In the genomic region with DNA sequence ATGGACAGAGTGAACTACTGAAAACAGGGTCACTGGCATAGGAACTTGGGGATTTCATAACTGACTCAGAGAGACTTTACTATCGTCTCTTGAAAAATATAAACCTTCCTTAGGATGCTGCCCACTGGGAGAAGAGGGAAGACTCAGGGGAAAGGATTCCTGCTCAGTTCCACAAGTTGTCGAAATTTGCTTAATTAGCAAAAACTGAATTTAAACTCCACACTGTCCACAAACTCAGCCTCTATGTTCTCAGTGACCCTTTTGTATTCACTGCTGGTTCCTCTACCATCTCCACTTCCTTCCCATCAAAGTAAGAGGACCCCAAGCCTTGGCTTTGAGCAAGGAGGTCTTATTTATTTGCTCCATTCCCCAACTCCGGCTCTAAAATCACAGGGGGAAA, we compare ENCODE assay signal across 15 cellular contexts.
"Had no signal": no experiment of that assay in that cellular context is flagged by ENCODE, and none has a peak within 500 bp of the region (broad histone marks: within the 10 kb centered on the region; RNA-seq: fewer than 3 reads in every experiment).

No MANE protein-coding gene starts in this region.

- H3K4me1 ChIP-seq: sigmoid colon had no signal

- DNase-seq: activated CD8-positive, alpha-beta memory T cell treated with anti-CD3 and anti-CD28 coated beads, Interleukin-2, amount 50 U/mL, for 4 hours; activated effector memory CD4-positive, alpha-beta T cell treated with anti-CD3 and anti-CD28 coated beads, Interleukin-2, amount 50 U/mL, for 16 hours; activated T-cell treated with anti-CD3 and anti-CD28 coated beads, Interleukin-2, amount 50 U/mL, for 72 hours; dermis blood vessel endothelial cell; effector memory CD4-positive, alpha-beta T cell; foreskin fibroblast; mesendoderm; naive thymus-derived CD4-positive, alpha-beta T cell; sigmoid colon; stimulated activated CD4-positive, alpha-beta T cell treated with anti-CD3 and anti-CD28 coated beads, Interleukin-4, amount 100 ng/mL, for 4 hours; stimulated activated naive B cell treated with anti-CD40 and anti-IgM and Interleukin-4, amounts not matched to agents 10 μg/mL and 1 μg/mL and 100 μg/mL, for 72 hours had no signal

- ATAC-seq: activated T-cell treated with anti-CD3 and anti-CD28 coated beads, Interleukin-2, amount 50 U/mL, for 72 hours; naive thymus-derived CD4-positive, alpha-beta T cell; stimulated activated naive B cell treated with anti-CD40 and anti-IgM and Interleukin-4, amounts not matched to agents 10 μg/mL and 1 μg/mL and 100 μg/mL, for 72 hours had no signal

- H3K9me3 Mint-ChIP-seq: activated naive CD4-positive, alpha-beta T cell treated with anti-CD3 and anti-CD28 coated beads, Interleukin-2, amount 50 U/mL, for 24 hours; activated T-cell treated with anti-CD3 and anti-CD28 coated beads, Interleukin-2, amount 50 U/mL, for 72 hours; naive thymus-derived CD4-positive, alpha-beta T cell; stimulated activated naive B cell treated with anti-CD40 and anti-IgM and Interleukin-4, amounts not matched to agents 10 μg/mL and 1 μg/mL and 100 μg/mL, for 72 hours; T-helper 1 cell treated with Interleukin-12 subunit alpha and Interleukin-12 subunit beta and Interleukin-4 antibody, amounts not matched to agents 30 μg/mL and 1 μg/mL, for 36 hours had no signal

- H3K27ac Mint-ChIP-seq: activated naive CD4-positive, alpha-beta T cell treated with anti-CD3 and anti-CD28 coated beads, Interleukin-2, amount 50 U/mL, for 24 hours; activated T-cell treated with anti-CD3 and anti-CD28 coated beads, Interleukin-2, amount 50 U/mL, for 72 hours; stimulated activated naive B cell treated with anti-CD40 and anti-IgM and Interleukin-4, amounts not matched to agents 10 μg/mL and 1 μg/mL and 100 μg/mL, for 72 hours; T-helper 1 cell treated with Interleukin-12 subunit alpha and Interleukin-12 subunit beta and Interleukin-4 antibody, amounts not matched to agents 30 μg/mL and 1 μg/mL, for 36 hours had no signal

- H3K27me3 Mint-ChIP-seq: activated naive CD4-positive, alpha-beta T cell treated with anti-CD3 and anti-CD28 coated beads, Interleukin-2, amount 50 U/mL, for 24 hours; naive thymus-derived CD4-positive, alpha-beta T cell; stimulated activated naive B cell treated with anti-CD40 and anti-IgM and Interleukin-4, amounts not matched to agents 10 μg/mL and 1 μg/mL and 100 μg/mL, for 72 hours had no signal

- H3K27me3 ChIP-seq: pancreas, sigmoid colon, thyroid gland had no signal

- H3K9me3 ChIP-seq: pancreas, sigmoid colon, thyroid gland had no signal

- H3K4me3 ChIP-seq: pancreas, sigmoid colon, thyroid gland had no signal

- H3K27ac ChIP-seq: pancreas had no signal

- H3K4me3 Mint-ChIP-seq: activated naive CD4-positive, alpha-beta T cell treated with anti-CD3 and anti-CD28 coated beads, Interleukin-2, amount 50 U/mL, for 24 hours; activated T-cell treated with anti-CD3 and anti-CD28 coated beads, Interleukin-2, amount 50 U/mL, for 72 hours; naive thymus-derived CD4-positive, alpha-beta T cell; stimulated activated naive B cell treated with anti-CD40 and anti-IgM and Interleukin-4, amounts not matched to agents 10 μg/mL and 1 μg/mL and 100 μg/mL, for 72 hours; T-helper 1 cell treated with Interleukin-12 subunit alpha and Interleukin-12 subunit beta and Interleukin-4 antibody, amounts not matched to agents 30 μg/mL and 1 μg/mL, for 36 hours had no signal
